8 cellular contexts compared by ENCODE assay signal in genomic region chr15:69576035-69576526, GRCh38.
DNase-seq lines count a peak whose midpoint lies in the region; ATAC-seq and TF ChIP-seq lines count a peak whose summit lies in the region.

No MANE protein-coding gene starts in this region.

- no peaks in the 10 kb centered on the region for H3K36me3 ChIP-seq in breast epithelium

- DNase-seq in GM03348 (ENCODE audit: low spot score) (peak; percentile 75), NCI-H1105 (lab: John Stamatoyannopoulos, UW) (peak; percentile 60), breast epithelium (ENCODE audit: low spot score in 2 of 2) (peak; percentile 27 to 63), kidney tubule cell (ENCODE audit: low spot score) (peak; percentile 57)
- DNase-seq in stimulated activated CD4-positive, alpha-beta T cell treated with anti-CD3 and anti-CD28 coated beads, TNF-alpha, amount 100 ng/mL, for 24 hours (ENCODE audit: low read depth in 3 of 3): peak; percentile 42 to 66 (median 48)

- no peak overlapping the region for H3K27ac ChIP-seq in breast epithelium

- intact Hi-C loops in breast epithelium (cut with DNase I; ENCODE audit: low total_unique reads): no loop called here

- TF ChIP-seq CTCF in WI38 (IDR thresholded peaks at IDR 0.05; ENCODE audit: low read depth, low read length) (0 out of 2 replicates have a peak, but pooled peaks have one; percentile 39), breast epithelium (IDR thresholded peaks at IDR 0.05) (peak in 2 of 3 donors; percentile 57 to 76)

- ATAC-seq in HG03378 (IDR thresholded peaks at IDR 0.05; ENCODE audit: unreplicated experiment) (no peak), GM19395 (IDR thresholded peaks at IDR 0.05; ENCODE audit: unreplicated experiment) (no peak)

- H3K9me3 ChIP-seq in breast epithelium: no peaks in the 10 kb centered on the region

- TF ChIP-seq POLR2A in breast epithelium (IDR thresholded peaks at IDR 0.05): no peak

- H3K27me3 ChIP-seq in breast epithelium: no peaks in the 10 kb centered on the region

- no peaks in the 10 kb centered on the region for H3K4me1 ChIP-seq in breast epithelium

- H3K4me3 ChIP-seq in WI38 (ENCODE audit: low read depth, low read length) (no peak overlapping the region), breast epithelium (no peak overlapping the region)
